Comparison of ENCODE assay signal across 23 cellular contexts in the genomic region with DNA sequence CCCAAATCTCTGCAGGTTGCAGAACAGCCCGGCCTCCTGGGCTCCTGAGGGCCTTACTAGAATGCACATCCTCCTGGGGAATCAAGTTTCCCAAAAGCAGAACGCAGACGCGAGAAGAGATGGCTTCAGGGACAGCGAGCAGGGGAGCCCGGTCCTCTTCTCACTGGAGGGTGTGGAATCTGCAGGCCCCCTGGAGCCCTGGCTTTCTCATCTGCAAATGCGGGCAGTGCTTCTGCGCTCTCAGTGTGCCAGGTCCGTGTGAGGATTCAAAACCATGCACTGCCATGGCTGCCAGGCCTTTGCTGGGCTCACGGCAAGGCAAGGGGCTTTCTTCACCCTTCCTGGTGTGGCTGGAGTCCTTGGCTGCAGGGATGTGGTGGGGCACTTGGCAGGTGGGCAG.
"Had no signal": no experiment of that assay in that cellular context is flagged by ENCODE, and none has a peak within 500 bp of the region (broad histone marks: within the 10 kb centered on the region; RNA-seq: fewer than 3 reads in every experiment).

No MANE protein-coding gene starts in this region.

- DNase-seq: Kasumi-1, MM.1S, NCI-H1092 treated with DMSO at 0.1 percent for 48 hours, NCI-H1436, NCI-H187, NCI-H2029, NCI-H2081 treated with DMSO at 0.1 percent for 48 hours, NCI-H2171, NCI-H226, NCI-H446, NCI-H510A, NCI-H524 treated with DMSO at 0.1 percent for 48 hours, NCI-H69, NCI-H774, Right ventricle myocardium superior, RPMI8226, SIG-M5 had no signal

- H3K27ac ChIP-seq: HL-60, KMS-11, SJSA1, SK-N-MC had no signal

- H3K36me3 ChIP-seq: SJSA1 had no signal

- H3K4me3 ChIP-seq: K562, SJSA1, SK-N-MC had no signal

- H3K27me3 ChIP-seq: SJSA1 had no signal

- H3K27ac Mint-ChIP-seq: IgD-negative memory B cell had no signal

- H3K4me2 ChIP-seq: KMS-11 had no signal

- H3K9me3 Mint-ChIP-seq: IgD-negative memory B cell had no signal

- H3K4me1 ChIP-seq: SJSA1 had no signal

- H3K4me1 Mint-ChIP-seq: IgD-negative memory B cell had no signal

- H3K4me3 Mint-ChIP-seq: IgD-negative memory B cell had no signal

- H3K9ac ChIP-seq: KMS-11 had no signal

- H3K36me3 Mint-ChIP-seq: IgD-negative memory B cell had no signal
